ENCODE assay signal across 8 cellular contexts in the genomic region with DNA sequence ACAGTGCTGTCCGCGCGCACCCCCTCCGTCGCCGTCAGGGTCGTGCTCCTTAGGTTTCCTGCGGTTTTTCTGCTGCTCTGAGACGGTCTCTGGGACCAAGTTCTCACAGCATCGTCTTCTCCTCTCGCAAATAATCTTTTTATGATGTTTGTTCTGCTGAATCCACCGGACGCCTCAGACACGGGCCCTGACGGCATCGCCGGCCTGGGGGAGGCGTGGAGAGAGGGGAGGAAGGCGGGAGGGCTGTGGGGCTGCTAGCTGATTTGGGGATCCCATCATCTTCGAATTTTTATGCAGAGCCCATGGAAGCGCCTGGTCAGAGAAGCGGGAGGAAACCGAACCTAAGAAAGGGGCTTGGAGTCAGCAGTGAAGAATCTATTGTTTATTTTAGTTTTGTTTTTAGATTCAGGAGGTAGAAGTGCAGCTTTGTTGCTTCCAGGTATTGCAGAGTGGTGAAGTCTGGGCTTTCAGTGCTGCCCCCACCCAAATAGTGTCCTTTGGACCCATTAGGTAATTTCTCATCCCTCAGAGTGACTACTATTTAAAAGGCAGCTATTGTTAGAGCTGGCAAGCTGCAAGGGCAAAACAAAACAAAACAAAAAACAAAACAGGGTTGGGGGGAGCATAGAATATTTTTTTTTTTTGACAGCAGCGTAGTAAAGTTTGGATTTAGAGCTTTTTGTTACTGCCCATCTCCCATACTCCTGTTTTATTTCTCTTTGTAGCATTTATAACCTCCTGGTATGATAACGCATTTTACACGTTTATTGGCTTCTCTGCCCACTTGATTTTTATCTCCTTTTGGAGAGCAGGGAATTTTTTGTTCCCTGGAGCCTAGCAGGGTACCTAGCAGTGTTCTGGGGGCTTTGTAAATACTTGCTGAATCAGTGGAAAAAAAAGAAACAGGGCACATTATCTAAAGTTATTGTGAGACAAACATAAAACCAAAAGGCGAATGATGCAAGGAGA.
A peak's percentile ranks its signal among the peaks of the same experiment; 100 is the strongest.
DNase-seq lines count a peak whose midpoint lies in the region; ATAC-seq and TF ChIP-seq lines count a peak whose summit lies in the region.

No MANE protein-coding gene starts in this region.

- H3K4me1 ChIP-seq in OCI-LY7 (ENCODE audit: insufficient read depth, low read length, poor library complexity, severe bottlenecking) (no peaks in the 10 kb centered on the region), subcutaneous abdominal adipose tissue (ENCODE audit: control insufficient read depth in 5 of 5, insufficient read depth in 5 of 5, low read length in 5 of 5) (peaks cover 5 to 28% (median 23%) of the 10 kb centered on the region in 5 donors)

- H3K4me3 ChIP-seq in OCI-LY7 (ENCODE audit: low read depth, low read length, poor library complexity, severe bottlenecking) = peak overlapping the region; percentile 66
- peak overlapping the region; percentile 68 for H3K4me3 ChIP-seq in choroid plexus epithelial cell (ENCODE audit: low read depth, low read length)
- peak overlapping the region; percentile 76 to 88 (median 82) for H3K4me3 ChIP-seq in subcutaneous abdominal adipose tissue (ENCODE audit: low read depth in 1 of 5, low read length in 5 of 5)

- H3K9me3 ChIP-seq in OCI-LY7 (ENCODE audit: low read length) = no peaks in the 10 kb centered on the region
- H3K9me3 ChIP-seq in subcutaneous abdominal adipose tissue (ENCODE audit: control insufficient read depth in 5 of 5, low read length in 5 of 5) = no peaks in the 10 kb centered on the region

- TF ChIP-seq CTCF in OCI-LY7 (conservative IDR thresholded peaks at IDR 0.05; ENCODE audit: low read length) (no peak), choroid plexus epithelial cell (conservative IDR thresholded peaks at IDR 0.05; ENCODE audit: low read depth, low read length) (no peak)

- H3K9ac ChIP-seq in subcutaneous abdominal adipose tissue (ENCODE audit: low read length in 5 of 5) = peak overlapping the region; percentile 72 to 96 (median 91)

- peak; percentile 61 for DNase-seq in activated CD8-positive, alpha-beta memory T cell treated with anti-CD3 and anti-CD28 coated beads, Interleukin-2, amount 10 ng/mL, durations not matched to agents 7 days and 5 days
- no peak for DNase-seq in activated CD8-positive, alpha-beta memory T cell treated with anti-CD3 and anti-CD28 coated beads, Interleukin-2, amount 50 U/mL, for 4 hours
- DNase-seq in OCI-LY7 (ENCODE audit: low spot score) (no peak), choroid plexus epithelial cell (ENCODE audit: low read depth) (peak; percentile 46), memory B cell (ENCODE audit: low spot score in 2 of 2) (peak; percentile 33 to 68), SHP77 treated with DMSO at 0.1 percent for 48 hours (lab: John Stamatoyannopoulos, UW) (no peak)

- BruUV-seq in OCI-LY7 (replicated peaks; lab: Mats Ljungman, UMichigan) = no TSS peak

- ATAC-seq in activated CD8-positive, alpha-beta memory T cell treated with anti-CD3 and anti-CD28 coated beads, Interleukin-2, amount 10 ng/mL, durations not matched to agents 7 days and 5 days = peak; percentile 22
- ATAC-seq in HG02623 (IDR thresholded peaks at IDR 0.05; ENCODE audit: unreplicated experiment) (peak; percentile 16), memory B cell (ENCODE audit: low read depth) (peak; percentile 22)

- no peaks in the 10 kb centered on the region for H3K9me3 Mint-ChIP-seq in activated CD8-positive, alpha-beta memory T cell treated with anti-CD3 and anti-CD28 coated beads, Interleukin-2, amount 10 ng/mL, durations not matched to agents 7 days and 5 days (ENCODE audit: low read depth)
- peaks cover 2% of the 10 kb centered on the region for H3K9me3 Mint-ChIP-seq in memory B cell

- H3K27me3 Mint-ChIP-seq in activated CD8-positive, alpha-beta memory T cell treated with anti-CD3 and anti-CD28 coated beads, Interleukin-2, amount 10 ng/mL, durations not matched to agents 7 days and 5 days = peaks cover 4% of the 10 kb centered on the region
- H3K27me3 Mint-ChIP-seq in memory B cell = no peaks in the 10 kb centered on the region

- CTCF ChIA-PET in activated CD8-positive, alpha-beta memory T cell treated with anti-CD3 and anti-CD28 coated beads, Interleukin-2, amount 10 ng/mL, durations not matched to agents 7 days and 5 days (lab: Charles Lee) = interaction anchor here (0.5 to 2.8 kb wide), 9 partner anchors 11 to 551 kb away, joined by 3 to 9 read pairs (median 5); a partner anchor contains a TSS
- CTCF ChIA-PET in OCI-LY7 (lab: Charles Lee; ENCODE audit: unreplicated experiment) = interaction anchor here (1.0 kb wide), 1 partner anchor 36 kb away, joined by 3 read pairs; no protein-coding TSS in a partner anchor

- H3K79me2 ChIP-seq in OCI-LY7 (ENCODE audit: insufficient read depth, low read depth, low read length) = no peaks in the 10 kb centered on the region

- peaks cover 9% of the 10 kb centered on the region for H3K36me3 Mint-ChIP-seq in activated CD8-positive, alpha-beta memory T cell treated with anti-CD3 and anti-CD28 coated beads, Interleukin-2, amount 10 ng/mL, durations not matched to agents 7 days and 5 days
- peaks cover 1% of the 10 kb centered on the region for H3K36me3 Mint-ChIP-seq in memory B cell

- H3K27me3 ChIP-seq in subcutaneous abdominal adipose tissue (ENCODE audit: control insufficient read depth in 5 of 5, insufficient read depth in 4 of 5, low read length in 5 of 5) = no peaks in the 10 kb centered on the region

- no peaks in the 10 kb centered on the region for H4K20me1 ChIP-seq in OCI-LY7 (ENCODE audit: insufficient read depth, low read length)

- no peaks in the 10 kb centered on the region for H3K9me2 ChIP-seq in OCI-LY7 (ENCODE audit: insufficient read depth, low read length)

- H3K27ac ChIP-seq in OCI-LY7 (ENCODE audit: low read depth, low read length, poor library complexity, severe bottlenecking) (no peak overlapping the region), subcutaneous abdominal adipose tissue (ENCODE audit: low read depth, low read length) (peak overlapping the region; percentile 94)

- peaks cover 51% of the 10 kb centered on the region for H3K4me1 Mint-ChIP-seq in activated CD8-positive, alpha-beta memory T cell treated with anti-CD3 and anti-CD28 coated beads, Interleukin-2, amount 10 ng/mL, durations not matched to agents 7 days and 5 days
- H3K4me1 Mint-ChIP-seq in memory B cell = peaks cover 29% of the 10 kb centered on the region

- H3K36me3 ChIP-seq in OCI-LY7 (ENCODE audit: insufficient read depth, low read length) (no peaks in the 10 kb centered on the region), subcutaneous abdominal adipose tissue (ENCODE audit: control insufficient read depth in 5 of 5, insufficient read depth in 5 of 5, low read length in 5 of 5) (no peaks in the 10 kb centered on the region)

- POLR2A ChIA-PET in OCI-LY7 (lab: Charles Lee) = interaction anchor here (0.5 to 0.7 kb wide), 2 partner anchors 9 to 10 kb away, joined by 3 read pairs; no protein-coding TSS in a partner anchor

- H2AFZ ChIP-seq in OCI-LY7 (ENCODE audit: low read length) = peak overlapping the region; percentile 49; the same call in 1 of the 2 replicates

- H3K27ac Mint-ChIP-seq in activated CD8-positive, alpha-beta memory T cell treated with anti-CD3 and anti-CD28 coated beads, Interleukin-2, amount 10 ng/mL, durations not matched to agents 7 days and 5 days = peak overlapping the region; percentile 97
- peak overlapping the region; percentile 97 for H3K27ac Mint-ChIP-seq in memory B cell

- H3K4me3 Mint-ChIP-seq in activated CD8-positive, alpha-beta memory T cell treated with anti-CD3 and anti-CD28 coated beads, Interleukin-2, amount 10 ng/mL, durations not matched to agents 7 days and 5 days = peak overlapping the region; percentile 93
- H3K4me3 Mint-ChIP-seq in memory B cell = peak overlapping the region; percentile 92

- intact Hi-C loops in OCI-LY7 (cut with micrococcal nuclease; ENCODE audit: unreplicated experiment) = loop anchor here (5.0 to 10.0 kb wide), 2 partner anchors 193 to 549 kb away; no protein-coding TSS in a partner anchor

- H3K4me2 ChIP-seq in OCI-LY7 (ENCODE audit: low read length) = peak overlapping the region; percentile 62

Comparison
In these comparisons a context has a peak if more than half of its experiments do, and no peak if none do; other contexts are left out.
1. DNase-seq: peak in activated CD8-positive, alpha-beta memory T cell treated with anti-CD3 and anti-CD28 coated beads, Interleukin-2, amount 10 ng/mL, durations not matched to agents 7 days and 5 days (single experiment), choroid plexus epithelial cell (single experiment) and memory B cell (2 of 2); none in activated CD8-positive, alpha-beta memory T cell treated with anti-CD3 and anti-CD28 coated beads, Interleukin-2, amount 50 U/mL, for 4 hours (single experiment), OCI-LY7 (single experiment) and SHP77 treated with DMSO at 0.1 percent for 48 hours (single experiment).
2. Peak in every context shown above with its lines, with median percentiles within 50 percentile points of each other: ATAC-seq and H3K4me3 ChIP-seq.